ENCODE assay signal across 33 cellular contexts in genomic region chr19:3532154-3533019, GRCh38. TPM values are rescaled to one million over a fixed set of nuclear protein-coding genes. Genes with fewer than 3 reads are reported as not detected.
"Had no signal": no experiment of that assay in that cellular context is flagged by ENCODE, and none has a peak within 500 bp of the region (broad histone marks: within the 10 kb centered on the region; RNA-seq: fewer than 3 reads in every experiment).

No MANE protein-coding gene starts in this region.

- H3K4me1 Mint-ChIP-seq: activated CD4-positive, alpha-beta memory T cell treated with anti-CD3 and anti-CD28 coated beads, Interleukin-2, amount 10 ng/mL, durations not matched to agents 7 days and 5 days; activated CD8-positive, alpha-beta memory T cell treated with anti-CD3 and anti-CD28 coated beads, Interleukin-2, amount 10 ng/mL, durations not matched to agents 7 days and 5 days; activated naive CD4-positive, alpha-beta T cell treated with anti-CD3 and anti-CD28 coated beads, Interleukin-2, amount 50 U/mL, for 24 hours; activated naive CD8-positive, alpha-beta T cell treated with anti-CD3 and anti-CD28 coated beads, Interleukin-2, amount 10 ng/mL, durations not matched to agents 7 days and 5 days; central memory CD8-positive, alpha-beta T cell; WTC11 had no signal

- ATAC-seq: activated CD4-positive, CD25-positive, alpha-beta regulatory T cell treated with anti-CD3 and anti-CD28 coated beads, Interleukin-2, amount 50 U/mL, for 24 hours; activated CD8-positive, alpha-beta memory T cell treated with anti-CD3 and anti-CD28 coated beads, Interleukin-2, amount 10 ng/mL, durations not matched to agents 7 days and 5 days; Panc1 had no signal

- H3K9me3 ChIP-seq: ascending aorta, SJCRH30 had no signal

- H3K27me3 Mint-ChIP-seq: activated CD4-positive, alpha-beta memory T cell treated with anti-CD3 and anti-CD28 coated beads, Interleukin-2, amount 10 ng/mL, durations not matched to agents 7 days and 5 days; activated CD8-positive, alpha-beta memory T cell treated with anti-CD3 and anti-CD28 coated beads, Interleukin-2, amount 10 ng/mL, durations not matched to agents 7 days and 5 days; activated naive CD4-positive, alpha-beta T cell treated with anti-CD3 and anti-CD28 coated beads, Interleukin-2, amount 50 U/mL, for 24 hours; activated naive CD8-positive, alpha-beta T cell treated with anti-CD3 and anti-CD28 coated beads, Interleukin-2, amount 10 ng/mL, durations not matched to agents 7 days and 5 days; central memory CD8-positive, alpha-beta T cell had no signal

- H3K27ac Mint-ChIP-seq: activated CD4-positive, alpha-beta memory T cell treated with anti-CD3 and anti-CD28 coated beads, Interleukin-2, amount 10 ng/mL, durations not matched to agents 7 days and 5 days; activated CD8-positive, alpha-beta memory T cell treated with anti-CD3 and anti-CD28 coated beads, Interleukin-2, amount 10 ng/mL, durations not matched to agents 7 days and 5 days; activated naive CD4-positive, alpha-beta T cell treated with anti-CD3 and anti-CD28 coated beads, Interleukin-2, amount 50 U/mL, for 24 hours; activated naive CD8-positive, alpha-beta T cell treated with anti-CD3 and anti-CD28 coated beads, Interleukin-2, amount 10 ng/mL, durations not matched to agents 7 days and 5 days; activated T-helper 2 cell treated with anti-CD3 and anti-CD28 coated beads, Interferon-gamma antibody, Interleukin-2, Interleukin-4, amounts not matched to agents 10 μg/mL and 5 μg/mL and 100 μg/mL, durations not matched to agents 14 hours and 24 hours and 36 hours; T-helper 1 cell treated with Interleukin-12 subunit alpha and Interleukin-12 subunit beta and Interleukin-4 antibody, amounts not matched to agents 30 μg/mL and 1 μg/mL, for 36 hours; T-helper 2 cell treated with Interferon-gamma antibody and Interleukin-4, amounts not matched to agents 5 μg/mL and 100 μg/mL, for 36 hours; WTC11 had no signal

- FAIRE-seq: TTC549 had no signal

- H3K4me3 ChIP-seq: ascending aorta, cardiac muscle cell, SJCRH30, SK-N-MC had no signal

- H3K9me3 Mint-ChIP-seq: activated CD4-positive, alpha-beta memory T cell treated with anti-CD3 and anti-CD28 coated beads, Interleukin-2, amount 10 ng/mL, durations not matched to agents 7 days and 5 days; activated naive CD4-positive, alpha-beta T cell treated with anti-CD3 and anti-CD28 coated beads, Interleukin-2, amount 50 U/mL, for 24 hours; activated naive CD8-positive, alpha-beta T cell treated with anti-CD3 and anti-CD28 coated beads, Interleukin-2, amount 10 ng/mL, durations not matched to agents 7 days and 5 days; activated T-helper 2 cell treated with anti-CD3 and anti-CD28 coated beads, Interferon-gamma antibody, Interleukin-2, Interleukin-4, amounts not matched to agents 10 μg/mL and 5 μg/mL and 100 μg/mL, durations not matched to agents 14 hours and 24 hours and 36 hours; central memory CD8-positive, alpha-beta T cell; T-helper 1 cell treated with Interleukin-12 subunit alpha and Interleukin-12 subunit beta and Interleukin-4 antibody, amounts not matched to agents 30 μg/mL and 1 μg/mL, for 36 hours; T-helper 2 cell treated with Interferon-gamma antibody and Interleukin-4, amounts not matched to agents 5 μg/mL and 100 μg/mL, for 36 hours; WTC11 had no signal

- DNase-seq: activated CD4-positive, alpha-beta memory T cell treated with anti-CD3 and anti-CD28 coated beads, Interleukin-2, amount 10 ng/mL, durations not matched to agents 7 days and 5 days; activated CD4-positive, alpha-beta T cell treated with anti-CD3 and anti-CD28 coated beads for 4 hours; activated CD8-positive, alpha-beta memory T cell treated with anti-CD3 and anti-CD28 coated beads for 24 hours; activated CD8-positive, alpha-beta memory T cell treated with anti-CD3 and anti-CD28 coated beads, Interleukin-2, amount 10 ng/mL, durations not matched to agents 7 days and 5 days; activated CD8-positive, alpha-beta memory T cell treated with anti-CD3 and anti-CD28 coated beads, Interleukin-2, amount 50 U/mL, for 48 hours; activated gamma-delta T cell; activated naive CD4-positive, alpha-beta T cell treated with Interleukin-2 at 50 U/mL for 16 hours; activated naive CD8-positive, alpha-beta T cell treated with anti-CD3 and anti-CD28 coated beads, Interleukin-2, amount 10 ng/mL, durations not matched to agents 7 days and 5 days; amygdala; Karpas-422; NCI-H1105; NCI-H1417 treated with DMSO at 0.1 percent for 48 hours; NCI-H1930; NCI-H2081 treated with DMSO at 0.1 percent for 48 hours; NCI-H226; NCI-H446 treated with DMSO at 0.1 percent for 48 hours; NCI-H524; NCI-H69; SHP77; SJCRH30 had no signal

- H3K4me3 Mint-ChIP-seq: activated CD4-positive, alpha-beta memory T cell treated with anti-CD3 and anti-CD28 coated beads, Interleukin-2, amount 10 ng/mL, durations not matched to agents 7 days and 5 days; activated CD8-positive, alpha-beta memory T cell treated with anti-CD3 and anti-CD28 coated beads, Interleukin-2, amount 10 ng/mL, durations not matched to agents 7 days and 5 days; activated naive CD4-positive, alpha-beta T cell treated with anti-CD3 and anti-CD28 coated beads, Interleukin-2, amount 50 U/mL, for 24 hours; activated naive CD8-positive, alpha-beta T cell treated with anti-CD3 and anti-CD28 coated beads, Interleukin-2, amount 10 ng/mL, durations not matched to agents 7 days and 5 days; central memory CD8-positive, alpha-beta T cell; T-helper 1 cell treated with Interleukin-12 subunit alpha and Interleukin-12 subunit beta and Interleukin-4 antibody, amounts not matched to agents 30 μg/mL and 1 μg/mL, for 36 hours; T-helper 2 cell treated with Interferon-gamma antibody and Interleukin-4, amounts not matched to agents 5 μg/mL and 100 μg/mL, for 36 hours; WTC11 had no signal

- H3K27ac ChIP-seq: ascending aorta, cardiac muscle cell, SJCRH30, SK-N-MC had no signal

- H3K27me3 ChIP-seq: ascending aorta, cardiac muscle cell, SJCRH30 had no signal

- H3K4me1 ChIP-seq: ascending aorta, SJCRH30 had no signal

RNA-seq across cellular contexts. Expression of gene TEKTIP1, which starts 6.6 kb away (rescaled TPM):
- total RNA-seq: ascending aorta, RPMI7951, SJCRH30 had no signal
